ENCODE assay signal across 7 cellular contexts in genomic region chr1:25619101-25619890, GRCh38. TPM values are rescaled to one million over a fixed set of nuclear protein-coding genes. Genes with fewer than 3 reads are reported as not detected.
A peak's percentile ranks its signal among the peaks of the same experiment; 100 is the strongest.
DNase-seq lines count a peak whose midpoint lies in the region; ATAC-seq, FAIRE-seq and TF ChIP-seq lines count a peak whose summit lies in the region.

No MANE protein-coding gene starts in this region.

- no peaks in the 10 kb centered on the region for H3K36me3 Mint-ChIP-seq in activated T-helper 17 cell treated with anti-CD3 and anti-CD28 coated beads, Interleukin-2, amount 50 U/mL, for 72 hours (ENCODE audit: low read depth)

- no peak overlapping the region for H2AFZ ChIP-seq in osteoblast (ENCODE audit: low read length)

- H3K27me3 ChIP-seq in osteoblast (ENCODE audit: insufficient read depth, low read length): peaks cover 70% of the 10 kb centered on the region

- H3K36me3 ChIP-seq in osteoblast (ENCODE audit: insufficient read depth, low read length): no peaks in the 10 kb centered on the region

- no peaks in the 10 kb centered on the region for H3K79me2 ChIP-seq in osteoblast (ENCODE audit: insufficient read depth, low read length)

- peaks cover 10% of the 10 kb centered on the region for H3K4me1 ChIP-seq in osteoblast (ENCODE audit: insufficient read depth, low read length)

- peaks cover 53% of the 10 kb centered on the region for H3K4me1 Mint-ChIP-seq in activated T-helper 17 cell treated with anti-CD3 and anti-CD28 coated beads, Interleukin-2, amount 50 U/mL, for 72 hours

- H4K20me1 ChIP-seq in osteoblast (ENCODE audit: insufficient read depth, low read length): no peaks in the 10 kb centered on the region

- FAIRE-seq in GM12892 (lab: Jason Lieb, UNC): peak; percentile 76

- peak overlapping the region; percentile 69 for H3K27ac Mint-ChIP-seq in activated T-helper 17 cell treated with anti-CD3 and anti-CD28 coated beads, Interleukin-2, amount 50 U/mL, for 72 hours

- TF ChIP-seq POLR2A in GM12892 (IDR thresholded peaks at IDR 0.05; ENCODE audit: low read depth, low read length): no peak

- TF ChIP-seq CTCF in foreskin fibroblast (IDR thresholded peaks at IDR 0.05; ENCODE audit: low read depth, low read length) (peak; percentile 62), osteoblast (IDR thresholded peaks at IDR 0.05; ENCODE audit: extremely low read depth, low read depth, low read length) (peak; percentile 53)

- H3K27ac ChIP-seq in osteoblast (ENCODE audit: low read depth, low read length): no peak overlapping the region

- no peak overlapping the region for H3K4me2 ChIP-seq in osteoblast (ENCODE audit: insufficient read depth, low read length)

- H3K9me3 ChIP-seq in osteoblast (ENCODE audit: low read depth, low read length): no peaks in the 10 kb centered on the region

- no peaks in the 10 kb centered on the region for H3K9me3 Mint-ChIP-seq in activated T-helper 17 cell treated with anti-CD3 and anti-CD28 coated beads, Interleukin-2, amount 50 U/mL, for 72 hours

- DNase-seq in GM12892 (ENCODE audit: insufficient read length) (no peak), NCI-H69 (lab: John Stamatoyannopoulos, UW) (peak; percentile 66), foreskin fibroblast (peak in 1 of 2 donors; percentile 28), osteoblast (ENCODE audit: insufficient read length, low spot score, missing footprints) (peak; percentile 89), mesenteric fat pad (ENCODE audit: low spot score) (no peak)

- H3K4me3 ChIP-seq in foreskin fibroblast (ENCODE audit: low read depth in 1 of 2, low read length in 2 of 2): peak overlapping the region in 1 of 2 donors; percentile 44
- H3K4me3 ChIP-seq in osteoblast (ENCODE audit: insufficient read depth, low read length): no peak overlapping the region

- peak overlapping the region; percentile 89 for H3K4me3 Mint-ChIP-seq in activated T-helper 17 cell treated with anti-CD3 and anti-CD28 coated beads, Interleukin-2, amount 50 U/mL, for 72 hours

- peak; percentile 8 for ATAC-seq in activated T-helper 17 cell treated with anti-CD3 and anti-CD28 coated beads, Interleukin-2, amount 50 U/mL, for 72 hours (replicated peaks)
- no peak for ATAC-seq in HG03097 (IDR thresholded peaks at IDR 0.05; ENCODE audit: low FRiP score, unreplicated experiment)

- H3K27me3 Mint-ChIP-seq in activated T-helper 17 cell treated with anti-CD3 and anti-CD28 coated beads, Interleukin-2, amount 50 U/mL, for 72 hours: peaks cover 7% of the 10 kb centered on the region

RNA-seq across cellular contexts. Expression of gene MAN1C1, which starts 2.7 kb away (rescaled TPM):
- 0.15 TPM for polyA plus RNA-seq in GM12892 (2012; ENCODE audit: missing spikeins)
- total RNA-seq in activated T-helper 17 cell treated with anti-CD3 and anti-CD28 coated beads, Interleukin-2, amount 50 U/mL, for 72 hours: 1 to 10 TPM; 6.2 to 7.7 TPM
- 16.3 and 28.0 TPM in 2 replicates for total RNA-seq in osteoblast
- 21.9 TPM for total RNA-seq in mesenteric fat pad

Comparison
In these comparisons a context has a peak if more than half of its experiments do, and no peak if none do; other contexts are left out.
1. DNase-seq: peak in NCI-H69 (single experiment) and osteoblast (single experiment); none in GM12892 (single experiment) and mesenteric fat pad (single experiment).